Comparison of ENCODE assay signal across 8 cellular contexts in genomic region chr6:10528170-10528981, GRCh38. TPM values are rescaled to one million over a fixed set of nuclear protein-coding genes. Genes with fewer than 3 reads are reported as not detected.
DNase-seq lines count a peak whose midpoint lies in the region; ATAC-seq, FAIRE-seq and TF ChIP-seq lines count a peak whose summit lies in the region.

No MANE protein-coding gene starts in this region.

- DNase-seq in NCI-H2196 treated with DMSO at 0.1 percent for 48 hours (lab: John Stamatoyannopoulos, UW; ENCODE audit: unreplicated experiment): peak; percentile 17
- DNase-seq in activated naive CD4-positive, alpha-beta T cell treated with anti-CD3 and anti-CD28 coated beads, Interleukin-2, amount 10 ng/mL, durations not matched to agents 7 days and 5 days: peak; percentile 49
- DNase-seq in keratinocyte (ENCODE audit: low read depth, low spot score): no peak
- DNase-seq in stimulated activated naive CD8-positive, alpha-beta T cell treated with anti-CD3 and anti-CD28 coated beads, Interleukin-15, amount 100 ng/mL, for 72 hours: peak; percentile 30
- no peak for DNase-seq in glutamatergic neuron

- peak overlapping the region; percentile 82 for H3K4me3 Mint-ChIP-seq in activated naive CD4-positive, alpha-beta T cell treated with anti-CD3 and anti-CD28 coated beads, Interleukin-2, amount 10 ng/mL, durations not matched to agents 7 days and 5 days
- peak overlapping the region; percentile 83 to 84 for H3K4me3 Mint-ChIP-seq in stimulated activated naive CD8-positive, alpha-beta T cell treated with anti-CD3 and anti-CD28 coated beads, Interleukin-15, amount 100 ng/mL, for 72 hours
- H3K4me3 Mint-ChIP-seq in glutamatergic neuron (ENCODE audit: unreplicated experiment): no peak overlapping the region

- no peaks in the 10 kb centered on the region for H3K9me1 ChIP-seq in keratinocyte (ENCODE audit: control insufficient read depth, extremely low read depth, insufficient read depth, low read length)

- peaks cover 2% of the 10 kb centered on the region for H3K79me2 ChIP-seq in keratinocyte (ENCODE audit: control insufficient read depth, insufficient read depth, low read length)

- peaks cover 16% of the 10 kb centered on the region for H3K36me3 Mint-ChIP-seq in activated naive CD4-positive, alpha-beta T cell treated with anti-CD3 and anti-CD28 coated beads, Interleukin-2, amount 10 ng/mL, durations not matched to agents 7 days and 5 days
- H3K36me3 Mint-ChIP-seq in glutamatergic neuron (ENCODE audit: unreplicated experiment): no peaks in the 10 kb centered on the region

- peak overlapping the region; percentile 8; the same call in 1 of the 2 replicates for H3K27ac ChIP-seq in 22Rv1
- H3K27ac ChIP-seq in keratinocyte (ENCODE audit: control insufficient read depth, insufficient read depth, low read length): no peak overlapping the region

- H3K9me3 Mint-ChIP-seq in activated naive CD4-positive, alpha-beta T cell treated with anti-CD3 and anti-CD28 coated beads, Interleukin-2, amount 10 ng/mL, durations not matched to agents 7 days and 5 days: no peaks in the 10 kb centered on the region
- H3K9me3 Mint-ChIP-seq in stimulated activated naive CD8-positive, alpha-beta T cell treated with anti-CD3 and anti-CD28 coated beads, Interleukin-15, amount 100 ng/mL, for 72 hours: no peaks in the 10 kb centered on the region
- H3K9me3 Mint-ChIP-seq in glutamatergic neuron (ENCODE audit: unreplicated experiment): peaks cover 1% of the 10 kb centered on the region

- H3K4me1 ChIP-seq in keratinocyte (ENCODE audit: control insufficient read depth, extremely low read depth, insufficient read depth, low read length): peaks cover 1% of the 10 kb centered on the region

- H3K4me1 Mint-ChIP-seq in activated naive CD4-positive, alpha-beta T cell treated with anti-CD3 and anti-CD28 coated beads, Interleukin-2, amount 10 ng/mL, durations not matched to agents 7 days and 5 days: peaks cover 46% of the 10 kb centered on the region
- H3K4me1 Mint-ChIP-seq in stimulated activated naive CD8-positive, alpha-beta T cell treated with anti-CD3 and anti-CD28 coated beads, Interleukin-15, amount 100 ng/mL, for 72 hours: peaks cover 56% of the 10 kb centered on the region
- no peaks in the 10 kb centered on the region for H3K4me1 Mint-ChIP-seq in glutamatergic neuron (ENCODE audit: low read depth, unreplicated experiment)

- TF ChIP-seq CTCF in 22Rv1 (IDR thresholded peaks at IDR 0.05) (no peak), keratinocyte (optimal IDR thresholded peaks at IDR 0.05 in 1 of 3, IDR thresholded peaks at IDR 0.05 in 1 of 3, conservative IDR thresholded peaks at IDR 0.05 in 1 of 3; ENCODE audit: extremely low read depth in 1 of 3, insufficient read depth in 2 of 3, low read length in 3 of 3) (no peak), glutamatergic neuron (IDR thresholded peaks at IDR 0.05; ENCODE audit: partially characterized antibody, unreplicated experiment) (no peak)

- H3K9me3 ChIP-seq in keratinocyte (ENCODE audit: control insufficient read depth, low read depth, low read length): no peaks in the 10 kb centered on the region

- CTCF ChIA-PET in activated naive CD4-positive, alpha-beta T cell treated with anti-CD3 and anti-CD28 coated beads, Interleukin-2, amount 10 ng/mL, durations not matched to agents 7 days and 5 days (lab: Charles Lee): no interaction called here

- no peak for FAIRE-seq in keratinocyte (lab: Jason Lieb, UNC)

- no peak overlapping the region for H3K4me2 ChIP-seq in keratinocyte (ENCODE audit: control insufficient read depth, extremely low read depth, insufficient read depth, low read depth, low read length)

- H2AFZ ChIP-seq in keratinocyte (ENCODE audit: control insufficient read depth, low read length): peak overlapping the region; percentile 42

- no peaks in the 10 kb centered on the region for H4K20me1 ChIP-seq in keratinocyte (ENCODE audit: control insufficient read depth, extremely low read depth, insufficient read depth, low read length)

- H3K4me3 ChIP-seq in keratinocyte (ENCODE audit: control insufficient read depth in 2 of 3, extremely low read depth in 1 of 3, insufficient read depth in 2 of 3, low read depth in 1 of 3, low read length in 3 of 3): no peak overlapping the region

- H3K27me3 Mint-ChIP-seq in activated naive CD4-positive, alpha-beta T cell treated with anti-CD3 and anti-CD28 coated beads, Interleukin-2, amount 10 ng/mL, durations not matched to agents 7 days and 5 days: peaks cover 10% of the 10 kb centered on the region
- H3K27me3 Mint-ChIP-seq in stimulated activated naive CD8-positive, alpha-beta T cell treated with anti-CD3 and anti-CD28 coated beads, Interleukin-15, amount 100 ng/mL, for 72 hours: peaks cover 16% of the 10 kb centered on the region
- no peaks in the 10 kb centered on the region for H3K27me3 Mint-ChIP-seq in glutamatergic neuron (ENCODE audit: unreplicated experiment)

- no peak overlapping the region for H3K9ac ChIP-seq in keratinocyte (ENCODE audit: control insufficient read depth, extremely low read depth, insufficient read depth, low read length)

- dilution Hi-C loops in keratinocyte (cut with MboI; ENCODE audit: extremely low pct_ligation_motif_present, low sequenced_read_pairs): no loop called here

- H3K36me3 ChIP-seq in keratinocyte (ENCODE audit: control insufficient read depth in 2 of 2, extremely low read depth in 1 of 2, insufficient read depth in 2 of 2, low read length in 2 of 2): peaks cover 0 to 9% of the 10 kb centered on the region in 2 experiments

- ATAC-seq in GM18511 (IDR thresholded peaks at IDR 0.05; ENCODE audit: unreplicated experiment): peak; percentile 63
- ATAC-seq in HG02884 (IDR thresholded peaks at IDR 0.05; ENCODE audit: unreplicated experiment): peak; percentile 45
- peak; percentile 86 for ATAC-seq in stimulated activated naive CD8-positive, alpha-beta T cell treated with anti-CD3 and anti-CD28 coated beads, Interleukin-15, amount 100 ng/mL, for 72 hours

- H3K27ac Mint-ChIP-seq in activated naive CD4-positive, alpha-beta T cell treated with anti-CD3 and anti-CD28 coated beads, Interleukin-2, amount 10 ng/mL, durations not matched to agents 7 days and 5 days: peak overlapping the region; percentile 88
- peak overlapping the region; percentile 90 to 92 for H3K27ac Mint-ChIP-seq in stimulated activated naive CD8-positive, alpha-beta T cell treated with anti-CD3 and anti-CD28 coated beads, Interleukin-15, amount 100 ng/mL, for 72 hours
- no peak overlapping the region for H3K27ac Mint-ChIP-seq in glutamatergic neuron (ENCODE audit: unreplicated experiment)

- H3K27me3 ChIP-seq in keratinocyte (ENCODE audit: control insufficient read depth, extremely low read depth, insufficient read depth, low read length): no peaks in the 10 kb centered on the region

RNA-seq across cellular contexts. Expression of gene GCNT2, which starts 7.2 kb away (rescaled TPM):
- 5.6 to 9.3 TPM (median 7.3 TPM) in 3 replicates for polyA plus RNA-seq in keratinocyte
- polyA plus RNA-seq in keratinocyte (2011; ENCODE audit: low read depth): 6.4 TPM
- polyA plus RNA-seq in keratinocyte (2011; cell fraction: cytosol; rRNA removed): 4.8 and 8.2 TPM in 2 replicates
- 11.0 and 14.3 TPM in 2 replicates for polyA plus RNA-seq in keratinocyte (2011; cell fraction: nucleus; rRNA removed)
- polyA plus RNA-seq in keratinocyte (2012; ENCODE audit: low replicate concordance): 3.6 and 5.3 TPM in 2 replicates
- 2.7 to 14.9 TPM (median 7.2 TPM) in 3 replicates for polyA minus RNA-seq in keratinocyte
- 11.9 TPM for polyA minus RNA-seq in keratinocyte (2011; cell fraction: cytosol; rRNA and poly(A)+ RNA removed)
- 13.1 and 27.0 TPM in 2 replicates for polyA minus RNA-seq in keratinocyte (2011; cell fraction: nucleus; rRNA and poly(A)+ RNA removed)
- 13.2 TPM for total RNA-seq in glutamatergic neuron (ENCODE audit: unreplicated experiment)

Comparison
In these comparisons a context has a peak if more than half of its experiments do, and no peak if none do; other contexts are left out.
1. DNase-seq: peak in NCI-H2196 treated with DMSO at 0.1 percent for 48 hours (single experiment), activated naive CD4-positive, alpha-beta T cell treated with anti-CD3 and anti-CD28 coated beads, Interleukin-2, amount 10 ng/mL, durations not matched to agents 7 days and 5 days (single experiment) and stimulated activated naive CD8-positive, alpha-beta T cell treated with anti-CD3 and anti-CD28 coated beads, Interleukin-15, amount 100 ng/mL, for 72 hours (2 of 2); none in keratinocyte (single experiment) and glutamatergic neuron (single experiment).
2. Peak in every context shown above with its lines, with median percentiles within 50 percentile points of each other: ATAC-seq.